ENCODE assay signal across 8 cellular contexts in genomic region chr22:37243402-37244113, GRCh38. TPM values are rescaled to one million over a fixed set of nuclear protein-coding genes. Genes with fewer than 3 reads are reported as not detected.
DNase-seq lines count a peak whose midpoint lies in the region; ATAC-seq and TF ChIP-seq lines count a peak whose summit lies in the region.

No MANE protein-coding gene starts in this region.

- no peak for TF ChIP-seq CTCF in CD4-positive, alpha-beta T cell (IDR thresholded peaks at IDR 0.05)
- TF ChIP-seq CTCF in HFF-Myc (IDR thresholded peaks at IDR 0.05; ENCODE audit: low read depth, low read length, missing control alignments): no peak

- H3K9me3 Mint-ChIP-seq in CD4-positive, alpha-beta T cell: no peaks in the 10 kb centered on the region
- no peaks in the 10 kb centered on the region for H3K9me3 Mint-ChIP-seq in activated T-helper 1 cell treated with anti-CD3 and anti-CD28 coated beads, Interleukin-12 subunit alpha, Interleukin-12 subunit beta, Interleukin-2, Interleukin-4 antibody, amounts not matched to agents 30 ng/mL and 10 ng/mL and 1 ng/mL, durations not matched to agents 14 hours and 24 hours and 36 hours
- H3K9me3 Mint-ChIP-seq in memory B cell: no peaks in the 10 kb centered on the region

- peak; percentile 0 for ATAC-seq in CD4-positive, alpha-beta T cell (ENCODE audit: poor library complexity)
- ATAC-seq in memory B cell (ENCODE audit: low read depth): peak; percentile 0

- H3K4me3 ChIP-seq in HFF-Myc (replicated peaks; ENCODE audit: low read depth, low read length): peak overlapping the region; percentile 39

- no peaks in the 10 kb centered on the region for H3K27me3 Mint-ChIP-seq in CD4-positive, alpha-beta T cell
- H3K27me3 Mint-ChIP-seq in activated T-helper 1 cell treated with anti-CD3 and anti-CD28 coated beads, Interleukin-12 subunit alpha, Interleukin-12 subunit beta, Interleukin-2, Interleukin-4 antibody, amounts not matched to agents 30 ng/mL and 10 ng/mL and 1 ng/mL, durations not matched to agents 14 hours and 24 hours and 36 hours (ENCODE audit: insufficient read depth): no peaks in the 10 kb centered on the region
- no peaks in the 10 kb centered on the region for H3K27me3 Mint-ChIP-seq in memory B cell

- DNase-seq in CD4-positive, alpha-beta T cell: peak in 1 of 10 experiments; percentile 44
- DNase-seq in HFF-Myc (ENCODE audit: extremely low read depth, low read depth) (no peak), memory B cell (ENCODE audit: low spot score in 2 of 2) (no peak), EL (no peak), foreskin melanocyte (no peak), SW 1271 (lab: John Stamatoyannopoulos, UW) (no peak), NCI-H146 (lab: John Stamatoyannopoulos, UW) (no peak)
- DNase-seq in activated T-helper 1 cell treated with anti-CD3 and anti-CD28 coated beads, Interleukin-12 subunit alpha, Interleukin-12 subunit beta, Interleukin-2, Interleukin-4 antibody, amounts not matched to agents 30 ng/mL and 10 ng/mL and 1 ng/mL, durations not matched to agents 14 hours and 24 hours and 36 hours (ENCODE audit: low spot score): no peak

- H3K27ac ChIP-seq in CD4-positive, alpha-beta T cell (ENCODE audit: low read depth, low read length): peak overlapping the region; percentile 96

- CTCF ChIA-PET in CD4-positive, alpha-beta T cell (lab: Charles Lee): interaction anchor here (1.3 to 9.8 kb wide), 7 partner anchors 17 to 364 kb away, joined by 3 to 139 read pairs (median 4); no protein-coding TSS in a partner anchor

- POLR2A ChIA-PET in CD4-positive, alpha-beta T cell (lab: Charles Lee): interaction anchor here (0.7 to 10.5 kb wide), 17 partner anchors 13 to 1073 kb away, joined by 3 to 281 read pairs (median 12); partner anchors contain the start of genes CYTH4, GGA1, IFT27 and IL2RB

- H3K4me1 Mint-ChIP-seq in CD4-positive, alpha-beta T cell (ENCODE audit: low read depth): peaks cover 65% of the 10 kb centered on the region
- peaks cover 53% of the 10 kb centered on the region for H3K4me1 Mint-ChIP-seq in activated T-helper 1 cell treated with anti-CD3 and anti-CD28 coated beads, Interleukin-12 subunit alpha, Interleukin-12 subunit beta, Interleukin-2, Interleukin-4 antibody, amounts not matched to agents 30 ng/mL and 10 ng/mL and 1 ng/mL, durations not matched to agents 14 hours and 24 hours and 36 hours (ENCODE audit: low read depth)
- H3K4me1 Mint-ChIP-seq in memory B cell: peaks cover 63% of the 10 kb centered on the region

- no peaks in the 10 kb centered on the region for H3K27me3 ChIP-seq in CD4-positive, alpha-beta T cell (ENCODE audit: control insufficient read depth, insufficient read depth, low read length)

- H3K27ac Mint-ChIP-seq in CD4-positive, alpha-beta T cell: peak overlapping the region; percentile 97
- peak overlapping the region; percentile 99 for H3K27ac Mint-ChIP-seq in activated T-helper 1 cell treated with anti-CD3 and anti-CD28 coated beads, Interleukin-12 subunit alpha, Interleukin-12 subunit beta, Interleukin-2, Interleukin-4 antibody, amounts not matched to agents 30 ng/mL and 10 ng/mL and 1 ng/mL, durations not matched to agents 14 hours and 24 hours and 36 hours
- peak overlapping the region; percentile 95 for H3K27ac Mint-ChIP-seq in memory B cell

- peak overlapping the region; percentile 95 for H3K4me3 Mint-ChIP-seq in CD4-positive, alpha-beta T cell
- peak overlapping the region; percentile 99 for H3K4me3 Mint-ChIP-seq in activated T-helper 1 cell treated with anti-CD3 and anti-CD28 coated beads, Interleukin-12 subunit alpha, Interleukin-12 subunit beta, Interleukin-2, Interleukin-4 antibody, amounts not matched to agents 30 ng/mL and 10 ng/mL and 1 ng/mL, durations not matched to agents 14 hours and 24 hours and 36 hours
- H3K4me3 Mint-ChIP-seq in memory B cell: peak overlapping the region; percentile 79

- peaks cover 55% of the 10 kb centered on the region for H3K36me3 Mint-ChIP-seq in CD4-positive, alpha-beta T cell (ENCODE audit: low read depth)
- H3K36me3 Mint-ChIP-seq in activated T-helper 1 cell treated with anti-CD3 and anti-CD28 coated beads, Interleukin-12 subunit alpha, Interleukin-12 subunit beta, Interleukin-2, Interleukin-4 antibody, amounts not matched to agents 30 ng/mL and 10 ng/mL and 1 ng/mL, durations not matched to agents 14 hours and 24 hours and 36 hours (ENCODE audit: low read depth): peaks cover 46% of the 10 kb centered on the region
- H3K36me3 Mint-ChIP-seq in memory B cell: peaks cover 19% of the 10 kb centered on the region

- H3K9me3 ChIP-seq in CD4-positive, alpha-beta T cell (ENCODE audit: control insufficient read depth, low read length): no peaks in the 10 kb centered on the region

- intact Hi-C loops in CD4-positive, alpha-beta T cell (cut with DNase I, micrococcal nuclease): loop anchor here (1.0 kb wide), 2 partner anchors 16 to 24 kb away; no protein-coding TSS in a partner anchor
- intact Hi-C loops in activated T-helper 1 cell treated with anti-CD3 and anti-CD28 coated beads, Interleukin-12 subunit alpha, Interleukin-12 subunit beta, Interleukin-2, Interleukin-4 antibody, amounts not matched to agents 30 ng/mL and 10 ng/mL and 1 ng/mL, durations not matched to agents 14 hours and 24 hours and 36 hours (cut with micrococcal nuclease): loop anchor here (1.0 to 5.0 kb wide), 2 partner anchors 18 to 364 kb away; partner anchors contain the start of gene GGA1

RNA-seq across cellular contexts. Expression of gene RAC2, which starts 0.5 kb away (rescaled TPM):
- total RNA-seq in CD4-positive, alpha-beta T cell: 100 to 1,000 TPM; 174 to 180 TPM
- total RNA-seq in activated T-helper 1 cell treated with anti-CD3 and anti-CD28 coated beads, Interleukin-12 subunit alpha, Interleukin-12 subunit beta, Interleukin-2, Interleukin-4 antibody, amounts not matched to agents 30 ng/mL and 10 ng/mL and 1 ng/mL, durations not matched to agents 14 hours and 24 hours and 36 hours: 592 and 614 TPM in 2 replicates

RNA-seq across cellular contexts. Expression of gene SSTR3, which starts 31.3 kb away (rescaled TPM):
- 1 to 10 TPM; 1.9 to 2.1 TPM for total RNA-seq in CD4-positive, alpha-beta T cell
- 2.3 TPM in 2 replicates for total RNA-seq in activated T-helper 1 cell treated with anti-CD3 and anti-CD28 coated beads, Interleukin-12 subunit alpha, Interleukin-12 subunit beta, Interleukin-2, Interleukin-4 antibody, amounts not matched to agents 30 ng/mL and 10 ng/mL and 1 ng/mL, durations not matched to agents 14 hours and 24 hours and 36 hours

RNA-seq across cellular contexts. Expression of gene CYTH4, which starts 38.8 kb away (rescaled TPM):
- total RNA-seq in CD4-positive, alpha-beta T cell: 100 to 1,000 TPM; 134 to 138 TPM
- 49.5 and 57.1 TPM in 2 replicates for total RNA-seq in activated T-helper 1 cell treated with anti-CD3 and anti-CD28 coated beads, Interleukin-12 subunit alpha, Interleukin-12 subunit beta, Interleukin-2, Interleukin-4 antibody, amounts not matched to agents 30 ng/mL and 10 ng/mL and 1 ng/mL, durations not matched to agents 14 hours and 24 hours and 36 hours

RNA-seq across cellular contexts. Expression of gene C1QTNF6, which starts 55.5 kb away (rescaled TPM):
- 10 to 100 TPM; 11.9 to 12.1 TPM for total RNA-seq in CD4-positive, alpha-beta T cell
- 4.8 and 4.9 TPM in 2 replicates for total RNA-seq in activated T-helper 1 cell treated with anti-CD3 and anti-CD28 coated beads, Interleukin-12 subunit alpha, Interleukin-12 subunit beta, Interleukin-2, Interleukin-4 antibody, amounts not matched to agents 30 ng/mL and 10 ng/mL and 1 ng/mL, durations not matched to agents 14 hours and 24 hours and 36 hours
